1 cellular context compared by ENCODE assay signal in genomic region chr20:33825340-33826269, GRCh38.
TF ChIP-seq lines count a peak whose summit lies in the region.

No MANE protein-coding gene starts in this region.

TF ChIP-seq in HepG2, 621 proteins besides CTCF, POLR2A, EP300 and RAD21 (continues in another document):
- TF ChIP-seq ZNF709 (CRISPR knock-in tag; IDR thresholded peaks at IDR 0.05) (0 out of 2 replicates have a peak, but pooled peaks have one; percentile 33), BCL3 (CRISPR knock-in tag; IDR thresholded peaks at IDR 0.05) (0 out of 2 replicates have a peak, but pooled peaks have one; percentile 3), ATF7 (IDR thresholded peaks at IDR 0.05) (no peak), ATF7 (CRISPR knock-in tag; IDR thresholded peaks at IDR 0.05) (peak; percentile 10; the same call in 1 of the 2 replicates), ZNF20 (CRISPR knock-in tag; IDR thresholded peaks at IDR 0.05) (no peak), PBX2 (CRISPR knock-in tag; IDR thresholded peaks at IDR 0.05) (peak; percentile 79), MIXL1 (CRISPR knock-in tag; IDR thresholded peaks at IDR 0.05) (0 out of 2 replicates have a peak, but pooled peaks have one; percentile 20), ZNF740 (CRISPR knock-in tag; IDR thresholded peaks at IDR 0.05) (no peak), ZNF251 (CRISPR knock-in tag; IDR thresholded peaks at IDR 0.05) (no peak), PHF8 (CRISPR knock-in tag; IDR thresholded peaks at IDR 0.05) (no peak), ASH2L (IDR thresholded peaks at IDR 0.05; ENCODE audit: insufficient read length, low read depth, low read length) (peak; percentile 32), ZNF580 (CRISPR knock-in tag; IDR thresholded peaks at IDR 0.05; ENCODE audit: borderline replicate concordance, low read depth) (peak; percentile 64; the same call in 1 of the 2 replicates), ZNF800 (CRISPR knock-in tag; IDR thresholded peaks at IDR 0.05) (0 out of 2 replicates have a peak, but pooled peaks have one; percentile 58), GATAD2A (CRISPR knock-in tag; IDR thresholded peaks at IDR 0.05) (peak; percentile 34), SOX13 (IDR thresholded peaks at IDR 0.05) (no peak), SOX13 (CRISPR knock-in tag; conservative IDR thresholded peaks at IDR 0.05 in 1 of 2, IDR thresholded peaks at IDR 0.05 in 1 of 2) (peak in 1 of 2 experiments; percentile 85; a peak in 2 of 4 replicates), SIX1 (CRISPR knock-in tag; IDR thresholded peaks at IDR 0.05; ENCODE audit: borderline replicate concordance) (peak; percentile 44; the same call in 1 of the 2 replicates), ZNF557 (CRISPR knock-in tag; IDR thresholded peaks at IDR 0.05) (no peak), KLF6 (CRISPR knock-in tag; IDR thresholded peaks at IDR 0.05) (0 out of 2 replicates have a peak, but pooled peaks have one; percentile 35), PITX1 (CRISPR knock-in tag; IDR thresholded peaks at IDR 0.05) (no peak), EEA1 (CRISPR knock-in tag; IDR thresholded peaks at IDR 0.05; ENCODE audit: borderline replicate concordance) (no peak), ZNF3 (CRISPR knock-in tag; IDR thresholded peaks at IDR 0.05) (0 out of 2 replicates have a peak, but pooled peaks have one; percentile 31), TAF15 (IDR thresholded peaks at IDR 0.05; ENCODE audit: low read depth, low read length, poor library complexity, severe bottlenecking) (no peak), ZSCAN9 (CRISPR knock-in tag; IDR thresholded peaks at IDR 0.05; ENCODE audit: borderline replicate concordance) (no peak), ZFX (CRISPR knock-in tag; IDR thresholded peaks at IDR 0.05; ENCODE audit: low read depth) (no peak), ZBTB20 (CRISPR knock-in tag; IDR thresholded peaks at IDR 0.05; ENCODE audit: borderline replicate concordance, low read depth) (no peak), ISL2 (CRISPR knock-in tag; IDR thresholded peaks at IDR 0.05) (peak; percentile 60; the same call in 1 of the 2 replicates), PAXIP1 (CRISPR knock-in tag; conservative IDR thresholded peaks at IDR 0.05) (peak; percentile 52), HNRNPUL1 (IDR thresholded peaks at IDR 0.05; ENCODE audit: low read depth, low read length) (no peak), ZNF576 (CRISPR knock-in tag; IDR thresholded peaks at IDR 0.05) (no peak), ZNF101 (CRISPR knock-in tag; IDR thresholded peaks at IDR 0.05; ENCODE audit: borderline replicate concordance, low read depth) (no peak), NFIB (CRISPR knock-in tag; IDR thresholded peaks at IDR 0.05; ENCODE audit: borderline replicate concordance) (no peak), ZBTB4 (CRISPR knock-in tag; IDR thresholded peaks at IDR 0.05; ENCODE audit: borderline replicate concordance) (no peak), PHF20 (CRISPR knock-in tag; IDR thresholded peaks at IDR 0.05) (no peak), DNMT1 (CRISPR knock-in tag; IDR thresholded peaks at IDR 0.05) (no peak), ZNF775 (CRISPR knock-in tag; IDR thresholded peaks at IDR 0.05; ENCODE audit: borderline replicate concordance) (peak; percentile 17; the same call in 1 of the 2 replicates), ZKSCAN1 (IDR thresholded peaks at IDR 0.05; ENCODE audit: low read length) (no peak), XRCC5 (optimal IDR thresholded peaks at IDR 0.05; ENCODE audit: low read length) (no peak), NCOR1 (IDR thresholded peaks at IDR 0.05; ENCODE audit: borderline replicate concordance, low read length) (peak; percentile 91; the same call in 1 of the 2 replicates), TARDBP (CRISPR knock-in tag; IDR thresholded peaks at IDR 0.05) (peak; percentile 64), RFX1 (IDR thresholded peaks at IDR 0.05) (no peak), U2AF2 (IDR thresholded peaks at IDR 0.05; ENCODE audit: low read depth, low read length) (no peak), CREM (IDR thresholded peaks at IDR 0.05) (no peak), CREM (CRISPR knock-in tag; IDR thresholded peaks at IDR 0.05) (no peak), NFYC (CRISPR knock-in tag; IDR thresholded peaks at IDR 0.05) (no peak), HIC2 (CRISPR knock-in tag; IDR thresholded peaks at IDR 0.05; ENCODE audit: low read depth) (peak; percentile 48; the same call in 1 of the 2 replicates), E2F1 (CRISPR knock-in tag; IDR thresholded peaks at IDR 0.05) (no peak), HOXA3 (CRISPR knock-in tag; IDR thresholded peaks at IDR 0.05) (peak; percentile 18; the same call in 1 of the 2 replicates), NPAS2 (CRISPR knock-in tag; IDR thresholded peaks at IDR 0.05; ENCODE audit: borderline replicate concordance) (no peak), ZNF782 (CRISPR knock-in tag; IDR thresholded peaks at IDR 0.05; ENCODE audit: borderline replicate concordance) (no peak)
